In the genomic region with DNA sequence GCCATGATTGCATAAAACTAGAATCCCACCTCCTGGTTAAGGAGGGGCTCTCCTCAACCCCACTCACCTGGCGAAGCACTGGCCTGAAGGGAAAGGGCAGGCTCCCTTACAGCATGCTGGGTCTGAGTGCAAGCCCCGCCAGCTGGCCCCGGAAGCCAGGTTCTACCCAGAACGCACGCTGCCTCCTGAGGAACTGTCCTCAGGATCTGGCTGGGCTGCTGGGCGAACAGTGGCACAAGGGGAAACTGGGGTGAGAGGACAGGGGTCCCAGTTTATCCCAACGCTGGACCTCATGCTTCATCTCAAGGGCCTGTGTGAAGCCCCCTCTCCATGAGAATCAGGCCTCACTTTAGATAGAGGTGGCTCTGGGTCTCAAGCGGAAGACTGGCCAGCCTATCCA, we compare ENCODE assay signal across 17 cellular contexts. TPM values are rescaled to one million over a fixed set of nuclear protein-coding genes. Genes with fewer than 3 reads are reported as not detected.
DNase-seq lines count a peak whose midpoint lies in the region; ATAC-seq and TF ChIP-seq lines count a peak whose summit lies in the region.
"Had no signal": no experiment of that assay in that cellular context is flagged by ENCODE, and none has a peak within 500 bp of the region (broad histone marks: within the 10 kb centered on the region; RNA-seq: fewer than 3 reads in every experiment).

No MANE protein-coding gene starts in this region.

- no peak overlapping the region for H3K23ac ChIP-seq in IMR-90 (ENCODE audit: low read depth, low read length)

- H3K27me3 ChIP-seq in IMR-90 (ENCODE audit: control insufficient read depth, insufficient read depth, low read length) (no peaks in the 10 kb centered on the region; the same call in 1 of the 2 replicates), osteoblast (ENCODE audit: insufficient read depth, low read length) (no peaks in the 10 kb centered on the region)
- H3K27me3 ChIP-seq: BLaER1 treated with 17β-estradiol and CSF1 and Interleukin-3, amounts not matched to agents 10 nM and 100 nM had no signal

- H3K4me1 Mint-ChIP-seq in activated naive CD4-positive, alpha-beta T cell treated with anti-CD3 and anti-CD28 coated beads for 36 hours (ENCODE audit: low read depth): no peaks in the 10 kb centered on the region
- no peaks in the 10 kb centered on the region for H3K4me1 Mint-ChIP-seq in activated naive CD4-positive, alpha-beta T cell treated with anti-CD3 and anti-CD28 coated beads, Interleukin-2, amount 10 ng/mL, durations not matched to agents 7 days and 5 days
- H3K4me1 Mint-ChIP-seq in activated T-helper 17 cell treated with anti-CD3 and anti-CD28 coated beads, Interleukin-2, amount 50 U/mL, for 72 hours: no peaks in the 10 kb centered on the region
- H3K4me1 Mint-ChIP-seq: B cell had no signal

- no peak overlapping the region for H2BK5ac ChIP-seq in IMR-90 (ENCODE audit: low read depth, low read length, poor library complexity, severe bottlenecking)

- DNase-seq in activated naive CD4-positive, alpha-beta T cell treated with anti-CD3 and anti-CD28 coated beads for 36 hours: no peak
- DNase-seq in activated naive CD4-positive, alpha-beta T cell treated with anti-CD3 and anti-CD28 coated beads, Interleukin-2, amount 10 ng/mL, durations not matched to agents 7 days and 5 days: no peak
- DNase-seq in IMR-90: no peak
- peak; percentile 65 for DNase-seq in osteoblast (ENCODE audit: insufficient read length, low spot score, missing footprints)
- DNase-seq in NCI-H128 (lab: John Stamatoyannopoulos, UW; ENCODE audit: unreplicated experiment): no peak
- DNase-seq in EL: no peak
- DNase-seq: Caco-2; CD4-positive, CD25-positive, alpha-beta regulatory T cell; GDM1; H7 had no signal

- no peaks in the 10 kb centered on the region for H3K9me3 Mint-ChIP-seq in activated naive CD4-positive, alpha-beta T cell treated with anti-CD3 and anti-CD28 coated beads for 36 hours
- no peaks in the 10 kb centered on the region for H3K9me3 Mint-ChIP-seq in activated naive CD4-positive, alpha-beta T cell treated with anti-CD3 and anti-CD28 coated beads, Interleukin-2, amount 10 ng/mL, durations not matched to agents 7 days and 5 days
- H3K9me3 Mint-ChIP-seq in activated T-helper 17 cell treated with anti-CD3 and anti-CD28 coated beads, Interleukin-2, amount 50 U/mL, for 72 hours: no peaks in the 10 kb centered on the region
- H3K9me3 Mint-ChIP-seq: CD4-positive, CD25-positive, alpha-beta regulatory T cell; GM23338; HFFc6 had no signal

- no peak for TF ChIP-seq RAD21 in IMR-90 (IDR thresholded peaks at IDR 0.05; ENCODE audit: low read length)

- no peaks in the 10 kb centered on the region for H3K36me3 ChIP-seq in IMR-90 (ENCODE audit: control insufficient read depth, insufficient read depth, low read length)
- no peaks in the 10 kb centered on the region for H3K36me3 ChIP-seq in osteoblast (ENCODE audit: insufficient read depth, low read length)

- H3K9me1 ChIP-seq in IMR-90 (ENCODE audit: insufficient read depth, low read length): peaks cover 5% of the 10 kb centered on the region; the same call in 1 of the 2 replicates

- H3K4me2 ChIP-seq in IMR-90 (ENCODE audit: low read depth, low read length): no peak overlapping the region
- H3K4me2 ChIP-seq in osteoblast (ENCODE audit: insufficient read depth, low read length): no peak overlapping the region
- H3K4me2 ChIP-seq: BLaER1 treated with 17β-estradiol and CSF1 and Interleukin-3, amounts not matched to agents 10 nM and 100 nM; GM23338 had no signal

- no peak overlapping the region for H2BK20ac ChIP-seq in IMR-90 (ENCODE audit: low read depth, low read length)

- in situ Hi-C loops in IMR-90 (cut with MboI; ENCODE audit: low sequenced_read_pairs): no loop called here

- H3K27ac ChIP-seq in IMR-90 (ENCODE audit: insufficient read depth, low read length) (no peak overlapping the region), osteoblast (ENCODE audit: low read depth, low read length) (no peak overlapping the region)
- H3K27ac ChIP-seq: HL-60 had no signal

- H3K4ac ChIP-seq in IMR-90 (ENCODE audit: low read depth, low read length): no peak overlapping the region

- H3K18ac ChIP-seq in IMR-90 (ENCODE audit: low read depth, low read length): no peak overlapping the region

- H2AK9ac ChIP-seq in IMR-90 (replicated peaks; ENCODE audit: low read depth, low read length, poor library complexity): peak overlapping the region; percentile 16

- H3K36me3 Mint-ChIP-seq in activated naive CD4-positive, alpha-beta T cell treated with anti-CD3 and anti-CD28 coated beads for 36 hours (ENCODE audit: low read depth): peaks cover 38% of the 10 kb centered on the region
- H3K36me3 Mint-ChIP-seq in activated naive CD4-positive, alpha-beta T cell treated with anti-CD3 and anti-CD28 coated beads, Interleukin-2, amount 10 ng/mL, durations not matched to agents 7 days and 5 days: peaks cover 51% of the 10 kb centered on the region
- H3K36me3 Mint-ChIP-seq in activated T-helper 17 cell treated with anti-CD3 and anti-CD28 coated beads, Interleukin-2, amount 50 U/mL, for 72 hours (ENCODE audit: low read depth): peaks cover 62% of the 10 kb centered on the region

- H3K79me2 ChIP-seq in osteoblast (ENCODE audit: insufficient read depth, low read length): no peaks in the 10 kb centered on the region

- no TSS peak for BruUV-seq in IMR-90 (replicated peaks; lab: Mats Ljungman, UMichigan)

- H3K27ac Mint-ChIP-seq in activated naive CD4-positive, alpha-beta T cell treated with anti-CD3 and anti-CD28 coated beads for 36 hours: peak overlapping the region; percentile 12
- H3K27ac Mint-ChIP-seq in activated naive CD4-positive, alpha-beta T cell treated with anti-CD3 and anti-CD28 coated beads, Interleukin-2, amount 10 ng/mL, durations not matched to agents 7 days and 5 days: no peak overlapping the region
- peak overlapping the region; percentile 74 for H3K27ac Mint-ChIP-seq in activated T-helper 17 cell treated with anti-CD3 and anti-CD28 coated beads, Interleukin-2, amount 50 U/mL, for 72 hours
- H3K27ac Mint-ChIP-seq: B cell, GM23338, HFFc6 had no signal

- TF ChIP-seq CTCF in IMR-90 (conservative IDR thresholded peaks at IDR 0.05; ENCODE audit: low read depth, low read length) (no peak), osteoblast (IDR thresholded peaks at IDR 0.05; ENCODE audit: extremely low read depth, low read depth, low read length) (no peak)

- no peaks in the 10 kb centered on the region for H3K79me1 ChIP-seq in IMR-90 (ENCODE audit: low read depth in 1 of 2, low read length in 2 of 2)

- no peak overlapping the region for H3K4me3 Mint-ChIP-seq in activated naive CD4-positive, alpha-beta T cell treated with anti-CD3 and anti-CD28 coated beads for 36 hours
- no peak overlapping the region for H3K4me3 Mint-ChIP-seq in activated naive CD4-positive, alpha-beta T cell treated with anti-CD3 and anti-CD28 coated beads, Interleukin-2, amount 10 ng/mL, durations not matched to agents 7 days and 5 days
- no peak overlapping the region for H3K4me3 Mint-ChIP-seq in activated T-helper 17 cell treated with anti-CD3 and anti-CD28 coated beads, Interleukin-2, amount 50 U/mL, for 72 hours
- H3K4me3 Mint-ChIP-seq: B cell; CD4-positive, CD25-positive, alpha-beta regulatory T cell; GM23338; HFFc6 had no signal

- H2AFZ ChIP-seq in IMR-90 (replicated peaks; ENCODE audit: low read length, poor library complexity): no peak overlapping the region
- H2AFZ ChIP-seq in osteoblast (ENCODE audit: low read length): no peak overlapping the region
- H2AFZ ChIP-seq: GM23338 had no signal

- no peak overlapping the region for H4K5ac ChIP-seq in IMR-90 (ENCODE audit: low read depth, low read length)

- no peak overlapping the region for H2AK5ac ChIP-seq in IMR-90 (ENCODE audit: low read depth, low read length)

- intact Hi-C loops in activated naive CD4-positive, alpha-beta T cell treated with anti-CD3 and anti-CD28 coated beads for 36 hours (cut with micrococcal nuclease): no loop called here
- intact Hi-C loops in IMR-90 (cut with micrococcal nuclease): no loop called here

- H2BK15ac ChIP-seq in IMR-90 (ENCODE audit: low read depth, low read length): no peak overlapping the region

- dilution Hi-C loops in IMR-90 (cut with HindIII; ENCODE audit: low sequenced_read_pairs, unreplicated experiment): no loop called here

- H3K4me3 ChIP-seq in IMR-90 (ENCODE audit: insufficient read depth, low read depth, low read length) (no peak overlapping the region), osteoblast (ENCODE audit: insufficient read depth, low read length) (no peak overlapping the region)
- H3K4me3 ChIP-seq: BLaER1 treated with 17β-estradiol and CSF1 and Interleukin-3, amounts not matched to agents 10 nM and 100 nM; GM23338 had no signal

- H2BK120ac ChIP-seq in IMR-90 (ENCODE audit: low read depth, low read length): no peak overlapping the region

- no peak for ATAC-seq in IMR-90 (ENCODE audit: low read depth)
- no peak for ATAC-seq in activated T-helper 17 cell treated with anti-CD3 and anti-CD28 coated beads, Interleukin-2, amount 50 U/mL, for 72 hours (replicated peaks)
- ATAC-seq: GM23338, HCT116 had no signal

- H3K27me3 Mint-ChIP-seq in activated naive CD4-positive, alpha-beta T cell treated with anti-CD3 and anti-CD28 coated beads for 36 hours (ENCODE audit: low read depth): no peaks in the 10 kb centered on the region
- no peaks in the 10 kb centered on the region for H3K27me3 Mint-ChIP-seq in activated naive CD4-positive, alpha-beta T cell treated with anti-CD3 and anti-CD28 coated beads, Interleukin-2, amount 10 ng/mL, durations not matched to agents 7 days and 5 days
- H3K27me3 Mint-ChIP-seq in activated T-helper 17 cell treated with anti-CD3 and anti-CD28 coated beads, Interleukin-2, amount 50 U/mL, for 72 hours: no peaks in the 10 kb centered on the region
- H3K27me3 Mint-ChIP-seq: B cell; CD4-positive, CD25-positive, alpha-beta regulatory T cell had no signal

- no CpG with 5 or more reads among the region's 8 CpGs for WGBS in IMR-90 (ENCODE audit: extremely low coverage in 2 of 2, insufficient read length in 1 of 2), 2 experiments

- H3K56ac ChIP-seq in IMR-90 (ENCODE audit: extremely low read depth, insufficient read depth, low read length): no peak overlapping the region

- H3K9me3 ChIP-seq in IMR-90 (ENCODE audit: control insufficient read depth, insufficient read depth, low read length) (no peaks in the 10 kb centered on the region), osteoblast (ENCODE audit: low read depth, low read length) (no peaks in the 10 kb centered on the region)
- H3K9me3 ChIP-seq: BLaER1 treated with 17β-estradiol and CSF1 and Interleukin-3, amounts not matched to agents 10 nM and 100 nM; Caco-2 had no signal

- no peak overlapping the region for H4K8ac ChIP-seq in IMR-90 (ENCODE audit: low read depth in 2 of 2, low read length in 2 of 2)

- no peak for TF ChIP-seq POLR2A in IMR-90 (IDR thresholded peaks at IDR 0.05; ENCODE audit: low read depth, low read length)

- H3K4me1 ChIP-seq in IMR-90 (ENCODE audit: control insufficient read depth, insufficient read depth, low read length) (no peaks in the 10 kb centered on the region), osteoblast (ENCODE audit: insufficient read depth, low read length) (peaks cover 3% of the 10 kb centered on the region)
- H3K4me1 ChIP-seq: Caco-2 had no signal

- POLR2A ChIA-PET in IMR-90 (lab: Charles Lee; ENCODE audit: unreplicated experiment): no interaction called here

- no peak overlapping the region for H4K91ac ChIP-seq in IMR-90 (ENCODE audit: insufficient read depth, low read depth, low read length)

- H3K14ac ChIP-seq in IMR-90 (replicated peaks; ENCODE audit: low read depth, low read length): no peak overlapping the region

- CTCF ChIA-PET in activated naive CD4-positive, alpha-beta T cell treated with anti-CD3 and anti-CD28 coated beads for 36 hours (lab: Charles Lee): interaction anchor here (0.6 kb wide), 1 partner anchor 80 kb away, joined by 3 read pairs; no protein-coding TSS in a partner anchor
- CTCF ChIA-PET in activated naive CD4-positive, alpha-beta T cell treated with anti-CD3 and anti-CD28 coated beads, Interleukin-2, amount 10 ng/mL, durations not matched to agents 7 days and 5 days (lab: Charles Lee): interaction anchor here (1.6 kb wide), 1 partner anchor 80 kb away, joined by 5 read pairs; no protein-coding TSS in a partner anchor
- CTCF ChIA-PET in IMR-90 (lab: Yijun Ruan, JAX): no interaction called here

- H4K20me1 ChIP-seq in IMR-90 (ENCODE audit: insufficient read depth, low read length) (no peaks in the 10 kb centered on the region), osteoblast (ENCODE audit: insufficient read depth, low read length) (no peaks in the 10 kb centered on the region)

- H3K9ac ChIP-seq in IMR-90 (ENCODE audit: low read depth, low read length): no peak overlapping the region
- H3K9ac ChIP-seq: BLaER1 treated with 17β-estradiol and CSF1 and Interleukin-3, amounts not matched to agents 10 nM and 100 nM had no signal

RNA-seq across cellular contexts. Expression of a gene that starts 47.5 kb away (rescaled TPM):
- 100 to 1,000 TPM; 148 TPM for total RNA-seq in activated naive CD4-positive, alpha-beta T cell treated with anti-CD3 and anti-CD28 coated beads for 36 hours
- total RNA-seq in IMR-90 (2012; rRNA removed) (under 0.01 TPM in 1 of 2 replicates, not detected in the other), osteoblast (under 0.01 TPM in 2 replicates)
- polyA plus RNA-seq in IMR-90 (2012; rRNA removed): 0.03 and 0.04 TPM in 2 replicates
- 0.03 and 0.04 TPM in 2 replicates for polyA plus RNA-seq in IMR-90 (2012; cell fraction: cytosol; rRNA removed)
- polyA plus RNA-seq in IMR-90 (2012; cell fraction: nucleus; rRNA removed; ENCODE audit: low replicate concordance): 0.03 and 0.17 TPM in 2 replicates
- 100 to 1,000 TPM in 1 of 2 donors, 10 to 100 TPM in 1; 86.9 to 146 TPM for total RNA-seq in activated T-helper 17 cell treated with anti-CD3 and anti-CD28 coated beads, Interleukin-2, amount 50 U/mL, for 72 hours

Comparison
In these comparisons a context has a peak if more than half of its experiments do, and no peak if none do; other contexts are left out.
1. RNA of a gene that starts 47.5 kb away (total RNA-seq): 148 TPM in activated naive CD4-positive, alpha-beta T cell treated with anti-CD3 and anti-CD28 coated beads for 36 hours and 86.9 to 146 TPM in activated T-helper 17 cell treated with anti-CD3 and anti-CD28 coated beads, Interleukin-2, amount 50 U/mL, for 72 hours; under 0.01 TPM in IMR-90 and under 0.01 TPM in osteoblast; every median in the first group is over 10 times any median in the second.